Comparison of ENCODE assay signal across 8 cellular contexts in the genomic region with DNA sequence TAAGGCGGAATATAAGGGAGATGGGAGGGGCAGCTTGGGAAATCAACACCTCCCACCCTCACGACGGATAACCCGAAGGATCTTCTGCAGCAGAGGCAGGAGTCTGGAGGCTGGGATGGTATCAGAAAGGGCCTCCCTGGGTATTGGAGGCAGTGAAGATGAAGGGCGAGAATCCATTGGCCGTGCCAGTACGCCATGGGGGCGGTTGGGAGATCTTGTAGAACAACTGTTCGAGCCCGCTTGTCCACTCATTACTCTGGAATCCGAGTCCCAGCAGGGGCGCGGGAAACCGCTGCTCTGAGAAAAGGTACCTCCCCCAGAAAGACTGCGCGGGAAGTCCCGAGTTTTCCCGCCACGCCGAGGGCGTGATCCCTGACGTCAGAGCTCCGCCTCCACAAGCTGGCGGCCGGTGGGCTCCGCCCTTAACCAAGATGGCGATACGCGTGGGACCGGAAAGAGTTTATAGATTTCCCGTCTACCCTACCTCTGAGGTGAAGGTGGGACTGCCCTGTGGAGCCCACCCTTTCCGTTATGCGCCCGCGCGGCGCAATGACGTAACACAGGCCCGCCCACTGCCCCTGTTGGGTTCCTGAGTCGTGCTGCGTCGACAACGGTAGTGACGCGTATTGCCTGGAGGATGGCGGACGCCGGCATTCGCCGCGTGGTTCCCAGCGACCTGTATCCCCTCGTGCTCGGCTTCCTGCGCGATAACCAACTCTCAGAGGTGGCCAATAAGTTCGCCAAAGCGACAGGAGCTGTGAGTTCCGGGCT. TPM values are rescaled to one million over a fixed set of nuclear protein-coding genes. Genes with fewer than 3 reads are reported as not detected.
A peak's percentile ranks its signal among the peaks of the same experiment; 100 is the strongest.
DNase-seq lines count a peak whose midpoint lies in the region; ATAC-seq, FAIRE-seq and TF ChIP-seq lines count a peak whose summit lies in the region.

A gene (plus strand): TSS at position 616 of the 771 bp plus-strand sequence. CDS start 22 bp downstream, at position 638.

- no peaks in the 10 kb centered on the region for H3K9me3 Mint-ChIP-seq in T-helper 2 cell treated with Interferon-gamma antibody and Interleukin-4, amounts not matched to agents 5 μg/mL and 100 μg/mL, for 36 hours

- H3K4me1 Mint-ChIP-seq in T-helper 2 cell treated with Interferon-gamma antibody and Interleukin-4, amounts not matched to agents 5 μg/mL and 100 μg/mL, for 36 hours (ENCODE audit: low read depth), result peaks cover 29% of the 10 kb centered on the region

- peaks cover 37 to 51% of the 10 kb centered on the region in 2 donors for H3K36me3 ChIP-seq in ascending aorta
- peaks cover 45% of the 10 kb centered on the region for H3K36me3 ChIP-seq in right atrium auricular region
- H3K36me3 ChIP-seq in psoas muscle (ENCODE audit: insufficient read depth in 1 of 2, low read depth in 1 of 2), result peaks cover 3 to 69% of the 10 kb centered on the region in 2 donors

- intact Hi-C loops in ascending aorta (cut with DNase I), result loop anchor here (1.0 to 5.0 kb wide), 7 partner anchors 20 to 350 kb away; a partner anchor contains a TSS
- intact Hi-C loops in psoas muscle (cut with DNase I), result loop anchor here (2.0 to 5.0 kb wide), 3 partner anchors 17 to 350 kb away; a partner anchor contains a TSS

- peak within 1 kb of the TSS; percentile 65 to 73 for H3K4me3 ChIP-seq in ascending aorta
- H3K4me3 ChIP-seq in right atrium auricular region, result peak within 1 kb of the TSS; percentile 94 to 96
- peak within 1 kb of the TSS; percentile 82 for H3K4me3 ChIP-seq in psoas muscle

- peak within 1 kb of the TSS; percentile 97 for H3K4me3 Mint-ChIP-seq in T-helper 2 cell treated with Interferon-gamma antibody and Interleukin-4, amounts not matched to agents 5 μg/mL and 100 μg/mL, for 36 hours

- peak within 1 kb of the TSS; percentile 96 for H3K27ac Mint-ChIP-seq in T-helper 2 cell treated with Interferon-gamma antibody and Interleukin-4, amounts not matched to agents 5 μg/mL and 100 μg/mL, for 36 hours

- no peaks in the 10 kb centered on the region for H3K27me3 ChIP-seq in ascending aorta
- H3K27me3 ChIP-seq in right atrium auricular region, result no peaks in the 10 kb centered on the region
- H3K27me3 ChIP-seq in psoas muscle (ENCODE audit: insufficient read depth in 3 of 3, low read length in 2 of 3), result no peaks in the 10 kb centered on the region

- peak; percentile 91 for FAIRE-seq in urothelium cell line (lab: Jason Lieb, UNC)

- whole genome bisulfite sequencing in psoas muscle, 3 donors, result 3 to 4% (median 3%) methylated on average over 59 of the region's 59 CpGs

- ATAC-seq in GM18502 (IDR thresholded peaks at IDR 0.05; ENCODE audit: poor library complexity, unreplicated experiment), result peak; percentile 90
- ATAC-seq in HG02970 (IDR thresholded peaks at IDR 0.05; ENCODE audit: low FRiP score, unreplicated experiment), result peak; percentile 93
- ATAC-seq in psoas muscle, result peak; percentile 96 to 98 (median 96)

- H3K9me3 ChIP-seq in ascending aorta (no peaks in the 10 kb centered on the region), right atrium auricular region (no peaks in the 10 kb centered on the region), psoas muscle (no peaks in the 10 kb centered on the region)

- peaks cover 68% of the 10 kb centered on the region for H3K36me3 Mint-ChIP-seq in T-helper 2 cell treated with Interferon-gamma antibody and Interleukin-4, amounts not matched to agents 5 μg/mL and 100 μg/mL, for 36 hours (ENCODE audit: low read depth)

- H3K27ac ChIP-seq in ascending aorta (peak within 1 kb of the TSS; percentile 86 to 93), right atrium auricular region (peak within 1 kb of the TSS; percentile 90 to 95), psoas muscle (peak within 1 kb of the TSS; percentile 95)

- DNase-seq in NCI-H1930 (lab: John Stamatoyannopoulos, UW) (peak; percentile 90 to 95), ascending aorta (ENCODE audit: low spot score in 2 of 2) (peak; percentile 98 to 100), right atrium auricular region (ENCODE audit: low spot score) (peak; percentile 99), psoas muscle (peak; percentile 98 to 99), urothelium cell line (ENCODE audit: low spot score) (peak; percentile 98)
- DNase-seq in T-helper 2 cell treated with Interferon-gamma antibody and Interleukin-4, amounts not matched to agents 5 μg/mL and 100 μg/mL, for 36 hours (ENCODE audit: low spot score), result peak; percentile 100

- H3K4me1 ChIP-seq in ascending aorta, result peaks cover 8 to 16% of the 10 kb centered on the region in 2 donors
- H3K4me1 ChIP-seq in right atrium auricular region, result peaks cover 0 to 19% of the 10 kb centered on the region in 2 donors
- H3K4me1 ChIP-seq in psoas muscle, result peaks cover 15% of the 10 kb centered on the region

- no peaks in the 10 kb centered on the region for H3K27me3 Mint-ChIP-seq in T-helper 2 cell treated with Interferon-gamma antibody and Interleukin-4, amounts not matched to agents 5 μg/mL and 100 μg/mL, for 36 hours (ENCODE audit: low read depth)

- TF ChIP-seq CTCF in ascending aorta (IDR thresholded peaks at IDR 0.05) (no peak), right atrium auricular region (IDR thresholded peaks at IDR 0.05) (no peak), psoas muscle (IDR thresholded peaks at IDR 0.05) (no peak)

RNA-seq across cellular contexts. Expression of the gene that starts here (rescaled TPM):
- total RNA-seq in ascending aorta (33.3 TPM), right atrium auricular region (10 to 100 TPM; 42.2 to 47.8 TPM), psoas muscle (10 to 100 TPM; 38.7 to 86.1 (median 64.4) TPM)
- 10 to 100 TPM; 25.8 to 77.5 (median 54.1) TPM for polyA plus RNA-seq in psoas muscle

Comparison
In these comparisons a context has a peak if more than half of its experiments do, and no peak if none do; other contexts are left out.
1. Peak in every context shown above with its lines: DNase-seq, ATAC-seq, H3K4me3 ChIP-seq and H3K27ac ChIP-seq.